ENCODE assay signal across 14 cellular contexts in the genomic region with DNA sequence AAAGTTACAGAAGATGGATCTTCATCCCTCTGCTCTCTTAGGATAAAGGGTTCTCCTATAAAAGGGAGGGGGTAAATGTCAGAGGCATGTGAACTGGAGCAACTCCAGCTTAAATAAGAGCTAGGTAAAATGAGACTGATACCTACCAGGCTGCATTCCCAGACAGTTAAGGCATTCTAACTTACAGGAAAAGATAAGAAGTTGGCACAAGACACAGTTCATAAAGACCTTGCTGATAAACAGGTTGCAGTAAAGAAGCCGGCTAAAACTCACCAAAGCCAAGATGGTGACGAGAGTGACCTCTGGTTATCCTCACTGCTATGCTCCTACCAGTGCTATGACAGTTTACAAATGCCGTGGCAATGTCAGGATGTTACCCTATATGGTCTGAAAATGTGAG.
"Had no signal": no experiment of that assay in that cellular context is flagged by ENCODE, and none has a peak within 500 bp of the region (broad histone marks: within the 10 kb centered on the region; RNA-seq: fewer than 3 reads in every experiment).

No MANE protein-coding gene starts in this region.

- ATAC-seq: activated naive CD4-positive, alpha-beta T cell treated with anti-CD3 and anti-CD28 coated beads, Interleukin-2, amount 50 U/mL, for 72 hours; stimulated activated naive CD8-positive, alpha-beta T cell treated with anti-CD3 and anti-CD28 coated beads, Interleukin-15, amount 100 ng/mL, for 72 hours; T-helper 17 cell had no signal

- H3K4me3 ChIP-seq: testis, uterus had no signal

- DNase-seq: activated CD4-positive, alpha-beta T cell treated with anti-CD3 and anti-CD28 coated beads, Interleukin-2, amount 50 U/mL, for 4 hours; activated CD4-positive, CD25-positive, alpha-beta regulatory T cell treated with anti-CD3 and anti-CD28 coated beads, Interleukin-2, amount 50 U/mL, for 72 hours; activated effector memory CD4-positive, alpha-beta T cell treated with Interleukin-2 at 50 U/mL for 16 hours; activated T-cell treated with anti-CD3 and anti-CD28 coated beads, Interleukin-2, amount 50 U/mL, for 24 hours; amygdala; hypothalamus; retina; stimulated activated CD4-positive, alpha-beta T cell treated with anti-CD3 and anti-CD28 coated beads, Interleukin-4, amount 100 ng/mL, for 4 hours; stimulated activated naive CD8-positive, alpha-beta T cell treated with anti-CD3 and anti-CD28 coated beads, Interleukin-15, amount 100 ng/mL, for 72 hours; T-helper 17 cell; testis; uterus had no signal

- H3K36me3 Mint-ChIP-seq: activated naive CD4-positive, alpha-beta T cell treated with anti-CD3 and anti-CD28 coated beads, Interleukin-2, amount 50 U/mL, for 72 hours had no signal

- H3K9me3 Mint-ChIP-seq: activated T-cell treated with anti-CD3 and anti-CD28 coated beads, Interleukin-2, amount 50 U/mL, for 24 hours; stimulated activated naive CD8-positive, alpha-beta T cell treated with anti-CD3 and anti-CD28 coated beads, Interleukin-15, amount 100 ng/mL, for 72 hours had no signal

- H3K27ac Mint-ChIP-seq: activated naive CD4-positive, alpha-beta T cell treated with anti-CD3 and anti-CD28 coated beads, Interleukin-2, amount 50 U/mL, for 72 hours; activated T-cell treated with anti-CD3 and anti-CD28 coated beads, Interleukin-2, amount 50 U/mL, for 24 hours; stimulated activated naive CD8-positive, alpha-beta T cell treated with anti-CD3 and anti-CD28 coated beads, Interleukin-15, amount 100 ng/mL, for 72 hours; T-helper 17 cell had no signal

- H3K27me3 Mint-ChIP-seq: activated T-cell treated with anti-CD3 and anti-CD28 coated beads, Interleukin-2, amount 50 U/mL, for 24 hours; stimulated activated naive CD8-positive, alpha-beta T cell treated with anti-CD3 and anti-CD28 coated beads, Interleukin-15, amount 100 ng/mL, for 72 hours; T-helper 17 cell had no signal

- H3K9me3 ChIP-seq: testis, uterus had no signal

- H3K4me1 Mint-ChIP-seq: stimulated activated naive CD8-positive, alpha-beta T cell treated with anti-CD3 and anti-CD28 coated beads, Interleukin-15, amount 100 ng/mL, for 72 hours; T-helper 17 cell had no signal

- H3K4me1 ChIP-seq: parathyroid adenoma, testis, uterus had no signal

- H3K36me3 ChIP-seq: uterus had no signal

- H3K4me3 Mint-ChIP-seq: activated T-cell treated with anti-CD3 and anti-CD28 coated beads, Interleukin-2, amount 50 U/mL, for 24 hours; stimulated activated naive CD8-positive, alpha-beta T cell treated with anti-CD3 and anti-CD28 coated beads, Interleukin-15, amount 100 ng/mL, for 72 hours; T-helper 17 cell had no signal
